ENCODE assay signal across 8 cellular contexts in genomic region chr9:125759812-125760134, GRCh38. TPM values are rescaled to one million over a fixed set of nuclear protein-coding genes. Genes with fewer than 3 reads are reported as not detected.
A peak's percentile ranks its signal among the peaks of the same experiment; 100 is the strongest.
DNase-seq lines count a peak whose midpoint lies in the region; ATAC-seq and TF ChIP-seq lines count a peak whose summit lies in the region.

No MANE protein-coding gene starts in this region.

- TF ChIP-seq CTCF in astrocyte of the spinal cord (IDR thresholded peaks at IDR 0.05; ENCODE audit: low read depth, low read length) (no peak), foreskin keratinocyte (conservative IDR thresholded peaks at IDR 0.05) (no peak)

- DNase-seq in C1 segment of cervical spinal cord (lab: John Stamatoyannopoulos, UW), result peak in 11 of 14 donors; percentile 16 to 56 (median 30)
- no peak for DNase-seq in MG63
- DNase-seq in astrocyte of the spinal cord (ENCODE audit: low read depth, low spot score), result peak; percentile 27
- DNase-seq in memory B cell (ENCODE audit: low spot score in 2 of 2), result no peak
- DNase-seq in foreskin keratinocyte, result no peak
- DNase-seq in NCI-H226, result no peak
- no peak for DNase-seq in NCI-H2171 treated with DMSO at 0.1 percent for 48 hours (lab: John Stamatoyannopoulos, UW)

- in situ Hi-C loops in astrocyte of the spinal cord (cut with HindIII; ENCODE audit: low sequenced_read_pairs), result no loop called here

- H3K4me3 ChIP-seq in MG63 (peak overlapping the region; percentile 35), astrocyte of the spinal cord (ENCODE audit: low read depth, low read length) (peak overlapping the region; percentile 19)

- H3K36me3 Mint-ChIP-seq in memory B cell, result no peaks in the 10 kb centered on the region

- peaks cover 14% of the 10 kb centered on the region for H3K4me1 Mint-ChIP-seq in memory B cell

- H3K9me3 Mint-ChIP-seq in memory B cell, result no peaks in the 10 kb centered on the region

- H3K27ac Mint-ChIP-seq in memory B cell, result peak overlapping the region; percentile 62

- peaks cover 10% of the 10 kb centered on the region for H3K4me1 ChIP-seq in foreskin keratinocyte

- peak overlapping the region; percentile 88 for H3K4me3 Mint-ChIP-seq in memory B cell

- H3K27me3 Mint-ChIP-seq in memory B cell, result no peaks in the 10 kb centered on the region

- H3K27me3 ChIP-seq in MG63 (no peaks in the 10 kb centered on the region), foreskin keratinocyte (no peaks in the 10 kb centered on the region)

- H3K27ac ChIP-seq in foreskin keratinocyte, result no peak overlapping the region

- H3K36me3 ChIP-seq in MG63, result no peaks in the 10 kb centered on the region

- no peaks in the 10 kb centered on the region for H3K9me3 ChIP-seq in MG63

- ATAC-seq in memory B cell (ENCODE audit: low read depth) (peak; percentile 26), HG02588 (IDR thresholded peaks at IDR 0.05; ENCODE audit: unreplicated experiment) (no peak), foreskin keratinocyte (no peak)

RNA-seq across cellular contexts. Expression of gene PBX3, which starts 12.6 kb away (rescaled TPM):
- total RNA-seq in MG63 (2014; rRNA removed; shearing (Covaris generic); ENCODE audit: low replicate concordance), result 12.4 and 18.7 TPM in 2 replicates
- total RNA-seq in foreskin keratinocyte, result 19.5 and 22.7 TPM in 2 replicates
- 9.5 and 9.7 TPM in 2 replicates for polyA plus RNA-seq in foreskin keratinocyte

RNA-seq across cellular contexts. Expression of gene MAPKAP1, which starts 52.8 kb away (rescaled TPM):
- total RNA-seq in MG63 (2014; rRNA removed; shearing (Covaris generic); ENCODE audit: low replicate concordance), result 82.7 and 91.7 TPM in 2 replicates
- 94.0 and 95.6 TPM in 2 replicates for total RNA-seq in foreskin keratinocyte
- 116 and 122 TPM in 2 replicates for polyA plus RNA-seq in foreskin keratinocyte

Comparison
In these comparisons a context has a peak if more than half of its experiments do, and no peak if none do; other contexts are left out.
1. DNase-seq: peak in C1 segment of cervical spinal cord (11 of 14) and astrocyte of the spinal cord (single experiment); none in MG63 (single experiment), memory B cell (0 of 2), foreskin keratinocyte (0 of 2), NCI-H226 (single experiment) and NCI-H2171 treated with DMSO at 0.1 percent for 48 hours (single experiment).